In genomic region chr16:87389245-87389644, GRCh38 we compare ENCODE assay signal across 11 cellular contexts. TPM values are rescaled to one million over a fixed set of nuclear protein-coding genes. Genes with fewer than 3 reads are reported as not detected.
A peak's percentile ranks its signal among the peaks of the same experiment; 100 is the strongest.
DNase-seq lines count a peak whose midpoint lies in the region; ATAC-seq, FAIRE-seq and TF ChIP-seq lines count a peak whose summit lies in the region.
"Had no signal": no experiment of that assay in that cellular context is flagged by ENCODE, and none has a peak within 500 bp of the region (broad histone marks: within the 10 kb centered on the region; RNA-seq: fewer than 3 reads in every experiment).

No MANE protein-coding gene starts in this region.

- no peaks in the 10 kb centered on the region for H3K36me3 Mint-ChIP-seq in activated CD4-positive, alpha-beta T cell treated with anti-CD3 and anti-CD28 coated beads, Interleukin-2, amount 10 ng/mL, durations not matched to agents 24 days and 14 days (ENCODE audit: low read depth)
- no peaks in the 10 kb centered on the region for H3K36me3 Mint-ChIP-seq in T-cell

- H3K27ac Mint-ChIP-seq in activated CD4-positive, alpha-beta T cell treated with anti-CD3 and anti-CD28 coated beads, Interleukin-2, amount 10 ng/mL, durations not matched to agents 24 days and 14 days: peak overlapping the region; percentile 73
- peak overlapping the region; percentile 69 to 71 for H3K27ac Mint-ChIP-seq in T-cell

- no peak for DNase-seq in activated CD4-positive, alpha-beta T cell treated with anti-CD3 and anti-CD28 coated beads, Interleukin-2, amount 10 ng/mL, durations not matched to agents 24 days and 14 days
- no peak for DNase-seq in activated CD4-positive, alpha-beta T cell treated with anti-CD3 and anti-CD28 coated beads for 1 hour
- DNase-seq in T-cell: no peak
- DNase-seq in kidney: no peak
- no peak for DNase-seq in activated effector memory CD4-positive, alpha-beta T cell treated with anti-CD3 and anti-CD28 coated beads, Interleukin-2, amount 50 U/mL, for 16 hours
- no peak for DNase-seq in GM19239 (ENCODE audit: insufficient read length, low spot score)
- no peak for DNase-seq in hypothalamus (lab: John Stamatoyannopoulos, UW)
- DNase-seq: activated CD8-positive, alpha-beta memory T cell treated with anti-CD3 and anti-CD28 coated beads, Interleukin-2, amount 50 U/mL, for 48 hours; C1 segment of cervical spinal cord; NCI-H510A had no signal

- peaks cover 17 to 22% of the 10 kb centered on the region in 2 donors for H3K4me1 ChIP-seq in kidney (ENCODE audit: control insufficient read depth in 1 of 2, insufficient read depth in 1 of 2, low read depth in 1 of 2, low read length in 2 of 2)
- peaks cover 39% of the 10 kb centered on the region for H3K4me1 ChIP-seq in stomach smooth muscle (ENCODE audit: control insufficient read depth, insufficient read depth, low read length)

- H3K36me3 ChIP-seq in kidney (ENCODE audit: control insufficient read depth in 1 of 2, insufficient read depth in 2 of 2, low read length in 2 of 2): no peaks in the 10 kb centered on the region
- H3K36me3 ChIP-seq in stomach smooth muscle (ENCODE audit: control insufficient read depth in 2 of 2, insufficient read depth in 2 of 2, low read length in 2 of 2): no peaks in the 10 kb centered on the region

- FAIRE-seq in kidney (lab: Jason Lieb, UNC): no peak
- FAIRE-seq in GM19239 (lab: Jason Lieb, UNC): no peak

- H3K9ac ChIP-seq in kidney (ENCODE audit: low read length in 2 of 2) (no peak overlapping the region), stomach smooth muscle (ENCODE audit: low read length in 2 of 2) (no peak overlapping the region)

- CTCF ChIA-PET in T-cell (lab: Charles Lee): interaction anchor here in 1 of 2 donors (0.6 kb wide), 1 partner anchor 159 kb away, joined by 9 read pairs; no protein-coding TSS in a partner anchor

- H3K4me3 Mint-ChIP-seq in activated CD4-positive, alpha-beta T cell treated with anti-CD3 and anti-CD28 coated beads, Interleukin-2, amount 10 ng/mL, durations not matched to agents 24 days and 14 days: peak overlapping the region; percentile 21
- H3K4me3 Mint-ChIP-seq in T-cell: no peak overlapping the region

- H3K27me3 Mint-ChIP-seq in activated CD4-positive, alpha-beta T cell treated with anti-CD3 and anti-CD28 coated beads, Interleukin-2, amount 10 ng/mL, durations not matched to agents 24 days and 14 days: no peaks in the 10 kb centered on the region
- H3K27me3 Mint-ChIP-seq in T-cell: no peaks in the 10 kb centered on the region

- H3K27ac ChIP-seq in kidney (ENCODE audit: low read depth in 2 of 2, low read length in 2 of 2) (peak overlapping the region; percentile 36 to 56), stomach smooth muscle (ENCODE audit: low read length) (peak overlapping the region; percentile 37)

- H3K27me3 ChIP-seq in stomach smooth muscle (ENCODE audit: control insufficient read depth in 1 of 2, insufficient read depth in 2 of 2, low read length in 2 of 2): no peaks in the 10 kb centered on the region

- intact Hi-C loops in activated CD4-positive, alpha-beta T cell treated with anti-CD3 and anti-CD28 coated beads, Interleukin-2, amount 10 ng/mL, durations not matched to agents 24 days and 14 days (cut with micrococcal nuclease): loop anchor here (2.0 to 10.0 kb wide), 2 partner anchors 378 to 486 kb away; no protein-coding TSS in a partner anchor
- intact Hi-C loops in kidney (cut with DNase I): no loop called here

- TF ChIP-seq CTCF in kidney (IDR thresholded peaks at IDR 0.05; ENCODE audit: borderline replicate concordance, extremely low read depth, insufficient read depth): no peak

- H3K9me3 ChIP-seq in kidney (ENCODE audit: control insufficient read depth in 1 of 2, low read length in 2 of 2): no peaks in the 10 kb centered on the region
- no peaks in the 10 kb centered on the region for H3K9me3 ChIP-seq in stomach smooth muscle (ENCODE audit: control insufficient read depth in 2 of 2, low read length in 2 of 2)

- no peaks in the 10 kb centered on the region for H3K9me3 Mint-ChIP-seq in activated CD4-positive, alpha-beta T cell treated with anti-CD3 and anti-CD28 coated beads, Interleukin-2, amount 10 ng/mL, durations not matched to agents 24 days and 14 days
- no peaks in the 10 kb centered on the region for H3K9me3 Mint-ChIP-seq in T-cell

- POLR2A ChIA-PET in T-cell (lab: Charles Lee): no interaction called here

- H3K4me1 Mint-ChIP-seq in activated CD4-positive, alpha-beta T cell treated with anti-CD3 and anti-CD28 coated beads, Interleukin-2, amount 10 ng/mL, durations not matched to agents 24 days and 14 days: peaks cover 48% of the 10 kb centered on the region
- H3K4me1 Mint-ChIP-seq in T-cell: peaks cover 49 to 60% (median 57%) of the 10 kb centered on the region in 3 donors

- no peak for ATAC-seq in T-cell (replicated peaks in 1 of 4)

- no peak overlapping the region for H3K4me3 ChIP-seq in kidney (ENCODE audit: low read length in 2 of 2)
- H3K4me3 ChIP-seq in stomach smooth muscle (ENCODE audit: low read length in 2 of 2): no peak overlapping the region

RNA-seq across cellular contexts. Expression of gene MAP1LC3B, which starts 2.9 kb away (rescaled TPM):
- 37.6 and 38.3 TPM in 2 replicates for total RNA-seq in activated CD4-positive, alpha-beta T cell treated with anti-CD3 and anti-CD28 coated beads, Interleukin-2, amount 10 ng/mL, durations not matched to agents 24 days and 14 days
- total RNA-seq in T-cell (10 to 100 TPM; 51.3 to 90.4 (median 53.3) TPM), kidney (57.1 TPM)
- 70.3 TPM for polyA plus RNA-seq in kidney (ENCODE audit: insufficient read depth, low read depth, low replicate concordance)

RNA-seq across cellular contexts. Expression of gene FBXO31, which starts 5.7 kb away (rescaled TPM):
- 37.1 and 38.9 TPM in 2 replicates for total RNA-seq in activated CD4-positive, alpha-beta T cell treated with anti-CD3 and anti-CD28 coated beads, Interleukin-2, amount 10 ng/mL, durations not matched to agents 24 days and 14 days
- total RNA-seq in T-cell (10 to 100 TPM; 34.7 to 67.2 (median 55.6) TPM), kidney (34.9 TPM)
- polyA plus RNA-seq in kidney (ENCODE audit: insufficient read depth, low read depth, low replicate concordance): 12.5 TPM
